Comparison of ENCODE assay signal across 2 cellular contexts in genomic region chr11:66006891-66007176, GRCh38.
A peak's percentile ranks its signal among the peaks of the same experiment; 100 is the strongest.
TF ChIP-seq lines count a peak whose summit lies in the region.

No MANE protein-coding gene starts in this region.

TF ChIP-seq in GM23338, 12 proteins besides CTCF, POLR2A, EP300 and RAD21:
- TF ChIP-seq ZNF114 (CRISPR knock-in tag; IDR thresholded peaks at IDR 0.05) (no peak), ZNF331 (CRISPR knock-in tag; IDR thresholded peaks at IDR 0.05; ENCODE audit: low read depth) (no peak), NANOG (IDR thresholded peaks at IDR 0.05; ENCODE audit: borderline replicate concordance) (no peak), ETS1 (IDR thresholded peaks at IDR 0.05) (no peak), STAT1 (IDR thresholded peaks at IDR 0.05; ENCODE audit: unreplicated experiment) (no peak), CREB1 (CRISPR knock-in tag; IDR thresholded peaks at IDR 0.05; ENCODE audit: low read depth) (no peak), ZNF462 (CRISPR knock-in tag; IDR thresholded peaks at IDR 0.05) (no peak), JUNB (IDR thresholded peaks at IDR 0.05; ENCODE audit: unreplicated experiment) (no peak), EZH2phosphoT487 (IDR thresholded peaks at IDR 0.05; ENCODE audit: unreplicated experiment) (no peak), EZH2 (IDR thresholded peaks at IDR 0.05; ENCODE audit: low read depth, unreplicated experiment) (no peak), POLR2AphosphoS5 (IDR thresholded peaks at IDR 0.05; ENCODE audit: low read depth) (no peak)
- TF ChIP-seq, protein P1, sequence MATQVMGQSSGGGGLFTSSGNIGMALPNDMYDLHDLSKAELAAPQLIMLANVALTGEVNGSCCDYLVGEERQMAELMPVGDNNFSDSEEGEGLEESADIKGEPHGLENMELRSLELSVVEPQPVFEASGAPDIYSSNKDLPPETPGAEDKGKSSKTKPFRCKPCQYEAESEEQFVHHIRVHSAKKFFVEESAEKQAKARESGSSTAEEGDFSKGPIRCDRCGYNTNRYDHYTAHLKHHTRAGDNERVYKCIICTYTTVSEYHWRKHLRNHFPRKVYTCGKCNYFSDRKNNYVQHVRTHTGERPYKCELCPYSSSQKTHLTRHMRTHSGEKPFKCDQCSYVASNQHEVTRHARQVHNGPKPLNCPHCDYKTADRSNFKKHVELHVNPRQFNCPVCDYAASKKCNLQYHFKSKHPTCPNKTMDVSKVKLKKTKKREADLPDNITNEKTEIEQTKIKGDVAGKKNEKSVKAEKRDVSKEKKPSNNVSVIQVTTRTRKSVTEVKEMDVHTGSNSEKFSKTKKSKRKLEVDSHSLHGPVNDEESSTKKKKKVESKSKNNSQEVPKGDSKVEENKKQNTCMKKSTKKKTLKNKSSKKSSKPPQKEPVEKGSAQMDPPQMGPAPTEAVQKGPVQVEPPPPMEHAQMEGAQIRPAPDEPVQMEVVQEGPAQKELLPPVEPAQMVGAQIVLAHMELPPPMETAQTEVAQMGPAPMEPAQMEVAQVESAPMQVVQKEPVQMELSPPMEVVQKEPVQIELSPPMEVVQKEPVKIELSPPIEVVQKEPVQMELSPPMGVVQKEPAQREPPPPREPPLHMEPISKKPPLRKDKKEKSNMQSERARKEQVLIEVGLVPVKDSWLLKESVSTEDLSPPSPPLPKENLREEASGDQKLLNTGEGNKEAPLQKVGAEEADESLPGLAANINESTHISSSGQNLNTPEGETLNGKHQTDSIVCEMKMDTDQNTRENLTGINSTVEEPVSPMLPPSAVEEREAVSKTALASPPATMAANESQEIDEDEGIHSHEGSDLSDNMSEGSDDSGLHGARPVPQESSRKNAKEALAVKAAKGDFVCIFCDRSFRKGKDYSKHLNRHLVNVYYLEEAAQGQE (IDR thresholded peaks at IDR 0.05; ENCODE audit: unreplicated experiment): no peak
TF ChIP-seq in GM23338: peak in this region for 0.

TF ChIP-seq in H1, 55 proteins besides CTCF, POLR2A, EP300 and RAD21:
- TF ChIP-seq BRCA1 (IDR thresholded peaks at IDR 0.05; ENCODE audit: low read depth, low read length) (no peak), POLR2AphosphoS5 (IDR thresholded peaks at IDR 0.05; ENCODE audit: low read depth, low read length) (0 out of 2 replicates have a peak, but pooled peaks have one; percentile 4)
